1 cellular context compared by ENCODE assay signal in the genomic region with DNA sequence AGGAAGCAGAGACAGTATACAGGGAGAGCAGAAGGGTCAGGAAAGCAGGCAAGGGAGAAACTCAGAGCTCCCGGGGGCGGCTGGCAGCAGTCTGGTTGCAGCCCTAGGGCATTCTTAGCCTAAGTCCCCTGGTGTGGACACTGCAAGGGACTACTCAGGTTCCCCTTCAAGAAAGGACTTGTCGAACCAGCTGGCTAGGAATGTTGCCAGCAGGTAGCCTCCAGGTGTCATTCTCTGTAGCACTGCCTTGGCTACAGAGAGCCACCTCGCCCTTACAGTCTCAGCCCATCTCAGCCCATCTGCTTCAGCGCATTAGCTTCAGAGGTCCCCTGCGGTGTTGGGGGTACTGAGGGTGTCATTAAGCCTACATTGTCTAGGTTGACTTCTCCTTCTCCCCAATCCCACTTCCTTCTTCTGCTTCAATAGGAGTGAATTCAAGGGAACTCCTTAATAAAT.
TF ChIP-seq lines count a peak whose summit lies in the region.

No MANE protein-coding gene starts in this region.

TF ChIP-seq in HCT116, 20 proteins besides CTCF, POLR2A, EP300 and RAD21 (continued from another document):
- TF ChIP-seq, protein P1, sequence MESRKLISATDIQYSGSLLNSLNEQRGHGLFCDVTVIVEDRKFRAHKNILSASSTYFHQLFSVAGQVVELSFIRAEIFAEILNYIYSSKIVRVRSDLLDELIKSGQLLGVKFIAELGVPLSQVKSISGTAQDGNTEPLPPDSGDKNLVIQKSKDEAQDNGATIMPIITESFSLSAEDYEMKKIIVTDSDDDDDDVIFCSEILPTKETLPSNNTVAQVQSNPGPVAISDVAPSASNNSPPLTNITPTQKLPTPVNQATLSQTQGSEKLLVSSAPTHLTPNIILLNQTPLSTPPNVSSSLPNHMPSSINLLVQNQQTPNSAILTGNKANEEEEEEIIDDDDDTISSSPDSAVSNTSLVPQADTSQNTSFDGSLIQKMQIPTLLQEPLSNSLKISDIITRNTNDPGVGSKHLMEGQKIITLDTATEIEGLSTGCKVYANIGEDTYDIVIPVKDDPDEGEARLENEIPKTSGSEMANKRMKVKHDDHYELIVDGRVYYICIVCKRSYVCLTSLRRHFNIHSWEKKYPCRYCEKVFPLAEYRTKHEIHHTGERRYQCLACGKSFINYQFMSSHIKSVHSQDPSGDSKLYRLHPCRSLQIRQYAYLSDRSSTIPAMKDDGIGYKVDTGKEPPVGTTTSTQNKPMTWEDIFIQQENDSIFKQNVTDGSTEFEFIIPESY (IDR thresholded peaks at IDR 0.05; ENCODE audit: extremely low read depth, insufficient replicate concordance, low read length): no peak
- TF ChIP-seq SIN3A (IDR thresholded peaks at IDR 0.05; ENCODE audit: low read depth) (no peak), TCF7L2 (IDR thresholded peaks at IDR 0.05; ENCODE audit: borderline replicate concordance, extremely low read depth, insufficient read depth, insufficient read length) (no peak), EGR1 (IDR thresholded peaks at IDR 0.05; ENCODE audit: low read depth) (no peak), JUND (IDR thresholded peaks at IDR 0.05) (no peak), EZH2phosphoT487 (IDR thresholded peaks at IDR 0.05; ENCODE audit: borderline replicate concordance) (no peak), EZH2 (IDR thresholded peaks at IDR 0.05) (no peak), SP1 (IDR thresholded peaks at IDR 0.05; ENCODE audit: low read depth) (no peak), FOSL1 (IDR thresholded peaks at IDR 0.05; ENCODE audit: low read depth) (no peak), ELF1 (IDR thresholded peaks at IDR 0.05; ENCODE audit: borderline replicate concordance, low read depth) (no peak)
- TF ChIP-seq, protein P2, sequence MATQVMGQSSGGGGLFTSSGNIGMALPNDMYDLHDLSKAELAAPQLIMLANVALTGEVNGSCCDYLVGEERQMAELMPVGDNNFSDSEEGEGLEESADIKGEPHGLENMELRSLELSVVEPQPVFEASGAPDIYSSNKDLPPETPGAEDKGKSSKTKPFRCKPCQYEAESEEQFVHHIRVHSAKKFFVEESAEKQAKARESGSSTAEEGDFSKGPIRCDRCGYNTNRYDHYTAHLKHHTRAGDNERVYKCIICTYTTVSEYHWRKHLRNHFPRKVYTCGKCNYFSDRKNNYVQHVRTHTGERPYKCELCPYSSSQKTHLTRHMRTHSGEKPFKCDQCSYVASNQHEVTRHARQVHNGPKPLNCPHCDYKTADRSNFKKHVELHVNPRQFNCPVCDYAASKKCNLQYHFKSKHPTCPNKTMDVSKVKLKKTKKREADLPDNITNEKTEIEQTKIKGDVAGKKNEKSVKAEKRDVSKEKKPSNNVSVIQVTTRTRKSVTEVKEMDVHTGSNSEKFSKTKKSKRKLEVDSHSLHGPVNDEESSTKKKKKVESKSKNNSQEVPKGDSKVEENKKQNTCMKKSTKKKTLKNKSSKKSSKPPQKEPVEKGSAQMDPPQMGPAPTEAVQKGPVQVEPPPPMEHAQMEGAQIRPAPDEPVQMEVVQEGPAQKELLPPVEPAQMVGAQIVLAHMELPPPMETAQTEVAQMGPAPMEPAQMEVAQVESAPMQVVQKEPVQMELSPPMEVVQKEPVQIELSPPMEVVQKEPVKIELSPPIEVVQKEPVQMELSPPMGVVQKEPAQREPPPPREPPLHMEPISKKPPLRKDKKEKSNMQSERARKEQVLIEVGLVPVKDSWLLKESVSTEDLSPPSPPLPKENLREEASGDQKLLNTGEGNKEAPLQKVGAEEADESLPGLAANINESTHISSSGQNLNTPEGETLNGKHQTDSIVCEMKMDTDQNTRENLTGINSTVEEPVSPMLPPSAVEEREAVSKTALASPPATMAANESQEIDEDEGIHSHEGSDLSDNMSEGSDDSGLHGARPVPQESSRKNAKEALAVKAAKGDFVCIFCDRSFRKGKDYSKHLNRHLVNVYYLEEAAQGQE (IDR thresholded peaks at IDR 0.05; ENCODE audit: low read depth): no peak
